In genomic region chr10:14806318-14806717, GRCh38 we compare ENCODE assay signal across 23 cellular contexts.
"Had no signal": no experiment of that assay in that cellular context is flagged by ENCODE, and none has a peak within 500 bp of the region (broad histone marks: within the 10 kb centered on the region; RNA-seq: fewer than 3 reads in every experiment).

No MANE protein-coding gene starts in this region.

- H3K27me3 ChIP-seq: MG63 had no signal

- H3K4me2 ChIP-seq: SK-N-SH had no signal

- H3K4me3 ChIP-seq: MG63 had no signal

- H3K9me3 ChIP-seq: MG63, SK-N-SH had no signal

- ATAC-seq: HepG2 had no signal

- H3K36me3 ChIP-seq: MG63 had no signal

- H3K9me2 ChIP-seq: SK-N-SH had no signal

- DNase-seq: IMR-90; Karpas-422; KG1; MG63; NCI-H1092; NCI-H1105 treated with DMSO at 0.1 percent for 48 hours; NCI-H1417 treated with DMSO at 0.1 percent for 48 hours; NCI-H1694; NCI-H187 treated with DMSO at 0.1 percent for 48 hours; NCI-H2029 treated with DMSO at 0.1 percent for 48 hours; NCI-H2171 treated with DMSO at 0.1 percent for 48 hours; NCI-H345; NCI-H446 treated with DMSO at 0.1 percent for 48 hours; NCI-H510A treated with DMSO at 0.1 percent for 48 hours; NCI-H526; NK-92 treated with Interleukin-12 subunit alpha and Interleukin-12 subunit beta, amount 100 ng/mL, for 24 hours; OCI-M1; RPMI8226; SHP77; SK-N-SH; SW 1271; T-helper 1 cell had no signal
